1 cellular context compared by ENCODE assay signal in genomic region chr1:235408503-235408960, GRCh38.
TF ChIP-seq lines count a peak whose summit lies in the region.

No MANE protein-coding gene starts in this region.

TF ChIP-seq in K562, 482 proteins besides CTCF, POLR2A, EP300 and RAD21 (continued from another document):
- no peak for TF ChIP-seq KLF1 (tag; IDR thresholded peaks at IDR 0.05)
- no peak for TF ChIP-seq FOXK1 (CRISPR knock-in tag; IDR thresholded peaks at IDR 0.05; ENCODE audit: borderline replicate concordance)
- TF ChIP-seq PURB (CRISPR knock-in tag; IDR thresholded peaks at IDR 0.05; ENCODE audit: low read depth): no peak
- no peak for TF ChIP-seq ZNF133 (CRISPR knock-in tag; IDR thresholded peaks at IDR 0.05)
- no peak for TF ChIP-seq ZSCAN32 (CRISPR knock-in tag; IDR thresholded peaks at IDR 0.05)
- TF ChIP-seq ID3 (CRISPR knock-in tag; IDR thresholded peaks at IDR 0.05): no peak
- no peak for TF ChIP-seq ID3 (tag; IDR thresholded peaks at IDR 0.05)
- no peak for TF ChIP-seq RBFOX2 (IDR thresholded peaks at IDR 0.05; ENCODE audit: low read depth, low read length)
- TF ChIP-seq GTF2A2 (tag; IDR thresholded peaks at IDR 0.05): no peak
- TF ChIP-seq TRIM24 (IDR thresholded peaks at IDR 0.05): no peak
- no peak for TF ChIP-seq POLR2G (IDR thresholded peaks at IDR 0.05; ENCODE audit: low read depth, low read length)
- no peak for TF ChIP-seq CHD1 (IDR thresholded peaks at IDR 0.05; ENCODE audit: low read length)
- no peak for TF ChIP-seq NFATC3 (IDR thresholded peaks at IDR 0.05)
- no peak for TF ChIP-seq RBM39 (optimal IDR thresholded peaks at IDR 0.05; ENCODE audit: low read depth, low read length)
- TF ChIP-seq SMC3 (conservative IDR thresholded peaks at IDR 0.05; ENCODE audit: insufficient read depth, low read depth, low read length): no peak
- TF ChIP-seq SRSF7 (optimal IDR thresholded peaks at IDR 0.05; ENCODE audit: low read depth, low read length): no peak
- no peak for TF ChIP-seq SAFB2 (IDR thresholded peaks at IDR 0.05; ENCODE audit: borderline replicate concordance, low read depth, low read length, severe bottlenecking)
- no peak for TF ChIP-seq CHCHD3 (CRISPR knock-in tag; IDR thresholded peaks at IDR 0.05)
- TF ChIP-seq, protein P1, sequence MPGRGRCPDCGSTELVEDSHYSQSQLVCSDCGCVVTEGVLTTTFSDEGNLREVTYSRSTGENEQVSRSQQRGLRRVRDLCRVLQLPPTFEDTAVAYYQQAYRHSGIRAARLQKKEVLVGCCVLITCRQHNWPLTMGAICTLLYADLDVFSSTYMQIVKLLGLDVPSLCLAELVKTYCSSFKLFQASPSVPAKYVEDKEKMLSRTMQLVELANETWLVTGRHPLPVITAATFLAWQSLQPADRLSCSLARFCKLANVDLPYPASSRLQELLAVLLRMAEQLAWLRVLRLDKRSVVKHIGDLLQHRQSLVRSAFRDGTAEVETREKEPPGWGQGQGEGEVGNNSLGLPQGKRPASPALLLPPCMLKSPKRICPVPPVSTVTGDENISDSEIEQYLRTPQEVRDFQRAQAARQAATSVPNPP (IDR thresholded peaks at IDR 0.05; ENCODE audit: borderline replicate concordance, insufficient read depth, insufficient read length): no peak
